In genomic region chr6:150017186-150017521, GRCh38 we compare ENCODE assay signal across 8 cellular contexts. TPM values are rescaled to one million over a fixed set of nuclear protein-coding genes. Genes with fewer than 3 reads are reported as not detected.
DNase-seq lines count a peak whose midpoint lies in the region; TF ChIP-seq lines count a peak whose summit lies in the region.
"Not testable (repeated sequence)": the region's sequence is repeated elsewhere in the genome, so short reads cannot be mapped to it uniquely, and the experiment has no call there.

No MANE protein-coding gene starts in this region.

- not testable (repeated sequence) for H3K27ac Mint-ChIP-seq in brain, nephron progenitor cell

- H3K4me3 ChIP-seq in BJ (ENCODE audit: low read depth, low read length); OCI-LY3 (ENCODE audit: low read length); SK-N-SH (ENCODE audit: low read depth in 2 of 2, low read length in 1 of 2); foreskin fibroblast (ENCODE audit: low read depth in 1 of 2, low read length in 2 of 2): not testable (repeated sequence)

- CTCF ChIA-PET in BJ (lab: Yijun Ruan, JAX) (interaction anchor here (0.7 to 2.1 kb wide), 19 partner anchors 8 to 378 kb away, joined by 3 to 24 read pairs (median 4); partner anchors contain the start of gene RAET1L), SK-N-SH (lab: Yijun Ruan, JAX) (interaction anchor here (0.7 to 2.2 kb wide), 10 partner anchors 10 to 177 kb away, joined by 3 to 13 read pairs (median 5); no protein-coding TSS in a partner anchor)

- H3K9me2 ChIP-seq in SK-N-SH = not testable (repeated sequence)

- H3K27me3 ChIP-seq in BJ (ENCODE audit: control insufficient read depth, insufficient read depth, low read length) (peaks cover 29% of the 10 kb centered on the region), OCI-LY3 (ENCODE audit: low read depth, low read length) (peaks cover 18% of the 10 kb centered on the region; the same call in 1 of the 2 replicates), SK-N-SH (ENCODE audit: insufficient read depth) (peaks cover 39% of the 10 kb centered on the region)

- H3K36me3 ChIP-seq in BJ (ENCODE audit: control insufficient read depth, insufficient read depth, low read length); OCI-LY3 (replicated peaks; ENCODE audit: low read depth, low read length); SK-N-SH (replicated peaks in 1 of 2; ENCODE audit: control insufficient read depth in 1 of 2, insufficient read depth in 2 of 2, low read length in 1 of 2): not testable (repeated sequence)

- not testable (repeated sequence) for H3K9ac ChIP-seq in OCI-LY3 (ENCODE audit: low read length); SK-N-SH

- TF ChIP-seq RAD21 in SK-N-SH (IDR thresholded peaks at IDR 0.05; ENCODE audit: low read length) = not testable (repeated sequence)

- H3K9me3 ChIP-seq in OCI-LY3 (ENCODE audit: insufficient read depth, low read length); SK-N-SH: not testable (repeated sequence)

- not testable (repeated sequence) for TF ChIP-seq EP300 in SK-N-SH (IDR thresholded peaks at IDR 0.05; ENCODE audit: borderline replicate concordance in 1 of 2, low read depth in 1 of 2, low read length in 1 of 2)

- DNase-seq in BJ (ENCODE audit: low read depth); SK-N-SH; foreskin fibroblast; nephron progenitor cell: not testable (repeated sequence)
- peak; percentile 54 for DNase-seq in retina

- POLR2A ChIA-PET in BJ (lab: Charles Lee); SK-N-SH (lab: Yijun Ruan, JAX): not testable (repeated sequence)

- not testable (repeated sequence) for H4K20me1 ChIP-seq in OCI-LY3 (ENCODE audit: insufficient read depth, low read length); SK-N-SH (ENCODE audit: insufficient read depth)

- TF ChIP-seq CTCF in BJ (IDR thresholded peaks at IDR 0.05; ENCODE audit: insufficient read depth, low read depth, low read length) = peak; percentile 5; the same call in 1 of the 2 replicates
- TF ChIP-seq CTCF in GM12873 (IDR thresholded peaks at IDR 0.05; ENCODE audit: insufficient read depth, low read depth, low read length, missing control alignments) = peak; percentile 3
- TF ChIP-seq CTCF in OCI-LY3 (IDR thresholded peaks at IDR 0.05; ENCODE audit: low read depth, low read length) = peak; percentile 4; the same call in 1 of the 2 replicates
- TF ChIP-seq CTCF in SK-N-SH (IDR thresholded peaks at IDR 0.05) = 0 out of 2 replicates have a peak, but pooled peaks have one; percentile 4
- TF ChIP-seq CTCF in brain (conservative IDR thresholded peaks at IDR 0.05) = peak; percentile 17 to 57
- peak; percentile 2 for TF ChIP-seq CTCF in foreskin fibroblast (IDR thresholded peaks at IDR 0.05; ENCODE audit: low read depth, low read length)
- peak; percentile 20 for TF ChIP-seq CTCF in nephron progenitor cell (IDR thresholded peaks at IDR 0.05)

- not testable (repeated sequence) for H3K79me2 ChIP-seq in OCI-LY3 (ENCODE audit: low read length); SK-N-SH (ENCODE audit: insufficient read depth)

- WGBS in SK-N-SH (ENCODE audit: low lambda C conversion rate) = 1% methylated on average over 5 of the region's 5 CpGs

- not testable (repeated sequence) for H3K4me1 ChIP-seq in OCI-LY3 (ENCODE audit: low read length); SK-N-SH (ENCODE audit: control insufficient read depth in 1 of 2, insufficient read depth in 2 of 2, low read depth in 1 of 2, low read length in 1 of 2)

- not testable (repeated sequence) for H3K27ac ChIP-seq in OCI-LY3 (ENCODE audit: low read length); SK-N-SH (ENCODE audit: low read depth in 2 of 2, low read length in 1 of 2)

- peak overlapping the region in 1 of 5 experiments; percentile 32 for H3K4me3 Mint-ChIP-seq in brain
- not testable (repeated sequence) for H3K4me3 Mint-ChIP-seq in nephron progenitor cell

- H3K4me1 Mint-ChIP-seq in brain = peaks cover 18% of the 10 kb centered on the region
- H3K4me1 Mint-ChIP-seq in nephron progenitor cell = not testable (repeated sequence)

- H3K27me3 Mint-ChIP-seq in brain (peaks cover 86% of the 10 kb centered on the region), nephron progenitor cell (ENCODE audit: low read depth, poor library complexity) (peaks cover 91% of the 10 kb centered on the region)

- H3K36me3 Mint-ChIP-seq in brain; nephron progenitor cell (ENCODE audit: low read depth): not testable (repeated sequence)

- H3F3A ChIP-seq in SK-N-SH (replicated peaks; ENCODE audit: insufficient read depth) = not testable (repeated sequence)

- peaks cover 0 to 10% (median 0%) of the 10 kb centered on the region in 5 experiments for H3K9me3 Mint-ChIP-seq in brain
- H3K9me3 Mint-ChIP-seq in nephron progenitor cell = not testable (repeated sequence)

- H2AFZ ChIP-seq in OCI-LY3 (ENCODE audit: low read depth, low read length); SK-N-SH (ENCODE audit: low read depth): not testable (repeated sequence)

- H3K4me2 ChIP-seq in OCI-LY3 (ENCODE audit: low read length); SK-N-SH: not testable (repeated sequence)

RNA-seq across cellular contexts. Expression of gene RAET1L, which starts 8.2 kb away (rescaled TPM):
- polyA plus RNA-seq in BJ (2011; rRNA removed) (not detected in 2 replicates), SK-N-SH (2012; rRNA removed) (not detected in 2 replicates), brain (ENCODE audit: insufficient read depth, low read depth, low replicate concordance) (not detected)
- polyA minus RNA-seq in BJ (2011; rRNA and poly(A)+ RNA removed) = not detected in 2 replicates
- polyA plus RNA-seq in SK-N-SH (2012; cell fraction: cytosol; rRNA removed) = not detected in 2 replicates
- polyA plus RNA-seq in SK-N-SH (2012; cell fraction: nucleus; rRNA removed) = 0.05 TPM in 1 of 2 replicates, not detected in the other

RNA-seq across cellular contexts. Expression of gene ULBP3, which starts 51.8 kb away (rescaled TPM):
- polyA plus RNA-seq in BJ (2011; rRNA removed) = 5.6 and 6.0 TPM in 2 replicates
- polyA minus RNA-seq in BJ (2011; rRNA and poly(A)+ RNA removed) = 3.5 and 5.1 TPM in 2 replicates
- 4.6 and 4.9 TPM in 2 replicates for polyA plus RNA-seq in SK-N-SH (2012; rRNA removed)
- polyA plus RNA-seq in SK-N-SH (2012; cell fraction: cytosol; rRNA removed) = 3.8 TPM in 2 replicates
- 1.9 and 2.3 TPM in 2 replicates for polyA plus RNA-seq in SK-N-SH (2012; cell fraction: nucleus; rRNA removed)
- not detected for polyA plus RNA-seq in brain (ENCODE audit: insufficient read depth, low read depth, low replicate concordance)

RNA-seq across cellular contexts. Expression of gene ULBP1, which starts 53.4 kb away (rescaled TPM):
- 2.6 TPM in 2 replicates for polyA plus RNA-seq in BJ (2011; rRNA removed)
- polyA minus RNA-seq in BJ (2011; rRNA and poly(A)+ RNA removed) = 0.43 and 0.93 TPM in 2 replicates
- 0.02 TPM in 1 of 2 replicates, not detected in the other for polyA plus RNA-seq in SK-N-SH (2012; rRNA removed)
- 0.03 TPM in 2 replicates for polyA plus RNA-seq in SK-N-SH (2012; cell fraction: cytosol; rRNA removed)
- 0.01 and 0.02 TPM in 2 replicates for polyA plus RNA-seq in SK-N-SH (2012; cell fraction: nucleus; rRNA removed)
- 2.3 TPM for polyA plus RNA-seq in brain (ENCODE audit: insufficient read depth, low read depth, low replicate concordance)
